In genomic region chr3:122893754-122894668, GRCh38 we compare ENCODE assay signal across 1 cellular context.
TF ChIP-seq lines count a peak whose summit lies in the region.

No MANE protein-coding gene starts in this region.

TF ChIP-seq in HepG2, 621 proteins besides CTCF, POLR2A, EP300 and RAD21 (continued from another document and continues in another):
- TF ChIP-seq MLXIP (CRISPR knock-in tag; IDR thresholded peaks at IDR 0.05; ENCODE audit: borderline replicate concordance) (peak; percentile 81; the same call in 1 of the 2 replicates), NAIF1 (CRISPR knock-in tag; IDR thresholded peaks at IDR 0.05; ENCODE audit: borderline replicate concordance) (0 out of 2 replicates have a peak, but pooled peaks have one; percentile 19), SETDB1 (CRISPR knock-in tag; IDR thresholded peaks at IDR 0.05; ENCODE audit: borderline replicate concordance) (no peak), NKX3-1 (CRISPR knock-in tag; IDR thresholded peaks at IDR 0.05) (no peak), GPBP1L1 (CRISPR knock-in tag; IDR thresholded peaks at IDR 0.05) (no peak), ZNF468 (CRISPR knock-in tag; IDR thresholded peaks at IDR 0.05) (no peak), ZC3H13 (CRISPR knock-in tag; IDR thresholded peaks at IDR 0.05) (no peak), ZNF639 (CRISPR knock-in tag; conservative IDR thresholded peaks at IDR 0.05) (no peak), ZKSCAN1 (IDR thresholded peaks at IDR 0.05; ENCODE audit: low read length) (no peak), DPF2 (CRISPR knock-in tag; IDR thresholded peaks at IDR 0.05; ENCODE audit: borderline replicate concordance, low read depth) (no peak), ZNF335 (CRISPR knock-in tag; IDR thresholded peaks at IDR 0.05) (no peak), ZNF747 (CRISPR knock-in tag; IDR thresholded peaks at IDR 0.05; ENCODE audit: borderline replicate concordance) (no peak), SSRP1 (CRISPR knock-in tag; IDR thresholded peaks at IDR 0.05) (no peak), CBFB (CRISPR knock-in tag; IDR thresholded peaks at IDR 0.05) (no peak), ARHGAP35 (CRISPR knock-in tag; IDR thresholded peaks at IDR 0.05; ENCODE audit: borderline replicate concordance) (no peak), ZNF572 (CRISPR knock-in tag; IDR thresholded peaks at IDR 0.05) (0 out of 2 replicates have a peak, but pooled peaks have one; percentile 65), CCAR2 (optimal IDR thresholded peaks at IDR 0.05; ENCODE audit: low read depth, low read length) (no peak), ZNF770 (CRISPR knock-in tag; IDR thresholded peaks at IDR 0.05) (no peak), ELK4 (CRISPR knock-in tag; IDR thresholded peaks at IDR 0.05; ENCODE audit: borderline replicate concordance) (no peak), GABPB1 (CRISPR knock-in tag; IDR thresholded peaks at IDR 0.05) (peak; percentile 47), ZNF570 (CRISPR knock-in tag; IDR thresholded peaks at IDR 0.05; ENCODE audit: borderline replicate concordance) (no peak), ZFP36L2 (CRISPR knock-in tag; IDR thresholded peaks at IDR 0.05) (no peak), ARNT2 (CRISPR knock-in tag; IDR thresholded peaks at IDR 0.05; ENCODE audit: low read depth) (no peak), XBP1 (CRISPR knock-in tag; IDR thresholded peaks at IDR 0.05) (no peak), ZNF749 (CRISPR knock-in tag; IDR thresholded peaks at IDR 0.05; ENCODE audit: borderline replicate concordance) (no peak), ASH2L (IDR thresholded peaks at IDR 0.05; ENCODE audit: insufficient read length, low read depth, low read length) (no peak), ZBTB7B (CRISPR knock-in tag; IDR thresholded peaks at IDR 0.05) (0 out of 2 replicates have a peak, but pooled peaks have one; percentile 43), HMG20B (CRISPR knock-in tag; conservative IDR thresholded peaks at IDR 0.05) (no peak), ZNF337 (CRISPR knock-in tag; IDR thresholded peaks at IDR 0.05; ENCODE audit: borderline replicate concordance, low read depth) (0 out of 2 replicates have a peak, but pooled peaks have one; percentile 21), MED8 (CRISPR knock-in tag; IDR thresholded peaks at IDR 0.05; ENCODE audit: insufficient replicate concordance) (no peak), PRPF4 (IDR thresholded peaks at IDR 0.05; ENCODE audit: low read depth, low read length, poor library complexity, severe bottlenecking) (no peak), HOXD1 (CRISPR knock-in tag; IDR thresholded peaks at IDR 0.05) (no peak), DNMT3B (CRISPR knock-in tag; conservative IDR thresholded peaks at IDR 0.05) (no peak), FLYWCH1 (CRISPR knock-in tag; IDR thresholded peaks at IDR 0.05) (no peak)
- TF ChIP-seq, protein P1, sequence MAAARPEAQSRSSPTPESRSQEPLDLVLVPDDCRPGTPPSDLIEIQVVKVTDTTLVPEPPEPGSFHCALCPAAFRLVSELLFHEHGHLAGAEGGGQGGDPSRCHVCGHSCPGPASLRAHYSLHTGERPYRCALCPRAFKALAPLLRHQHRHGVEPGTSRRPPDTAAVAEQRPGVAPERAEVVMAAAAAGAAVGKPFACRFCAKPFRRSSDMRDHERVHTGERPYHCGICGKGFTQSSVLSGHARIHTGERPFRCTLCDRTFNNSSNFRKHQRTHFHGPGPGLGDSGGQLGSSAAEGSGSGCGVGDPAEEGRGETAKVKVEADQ (CRISPR knock-in tag; IDR thresholded peaks at IDR 0.05; ENCODE audit: borderline replicate concordance), result peak; percentile 83
- TF ChIP-seq, protein P2, sequence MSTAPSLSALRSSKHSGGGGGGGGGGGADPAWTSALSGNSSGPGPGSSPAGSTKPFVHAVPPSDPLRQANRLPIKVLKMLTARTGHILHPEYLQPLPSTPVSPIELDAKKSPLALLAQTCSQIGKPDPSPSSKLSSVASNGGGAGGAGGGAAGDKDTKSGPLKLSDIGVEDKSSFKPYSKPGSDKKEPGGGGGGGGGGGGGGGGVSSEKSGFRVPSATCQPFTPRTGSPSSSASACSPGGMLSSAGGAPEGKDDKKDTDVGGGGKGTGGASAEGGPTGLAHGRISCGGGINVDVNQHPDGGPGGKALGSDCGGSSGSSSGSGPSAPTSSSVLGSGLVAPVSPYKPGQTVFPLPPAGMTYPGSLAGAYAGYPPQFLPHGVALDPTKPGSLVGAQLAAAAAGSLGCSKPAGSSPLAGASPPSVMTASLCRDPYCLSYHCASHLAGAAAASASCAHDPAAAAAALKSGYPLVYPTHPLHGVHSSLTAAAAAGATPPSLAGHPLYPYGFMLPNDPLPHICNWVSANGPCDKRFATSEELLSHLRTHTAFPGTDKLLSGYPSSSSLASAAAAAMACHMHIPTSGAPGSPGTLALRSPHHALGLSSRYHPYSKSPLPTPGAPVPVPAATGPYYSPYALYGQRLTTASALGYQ (CRISPR knock-in tag; IDR thresholded peaks at IDR 0.05), result no peak
- TF ChIP-seq, protein P3, sequence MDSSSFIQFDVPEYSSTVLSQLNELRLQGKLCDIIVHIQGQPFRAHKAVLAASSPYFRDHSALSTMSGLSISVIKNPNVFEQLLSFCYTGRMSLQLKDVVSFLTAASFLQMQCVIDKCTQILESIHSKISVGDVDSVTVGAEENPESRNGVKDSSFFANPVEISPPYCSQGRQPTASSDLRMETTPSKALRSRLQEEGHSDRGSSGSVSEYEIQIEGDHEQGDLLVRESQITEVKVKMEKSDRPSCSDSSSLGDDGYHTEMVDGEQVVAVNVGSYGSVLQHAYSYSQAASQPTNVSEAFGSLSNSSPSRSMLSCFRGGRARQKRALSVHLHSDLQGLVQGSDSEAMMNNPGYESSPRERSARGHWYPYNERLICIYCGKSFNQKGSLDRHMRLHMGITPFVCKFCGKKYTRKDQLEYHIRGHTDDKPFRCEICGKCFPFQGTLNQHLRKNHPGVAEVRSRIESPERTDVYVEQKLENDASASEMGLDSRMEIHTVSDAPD (CRISPR knock-in tag; IDR thresholded peaks at IDR 0.05), result no peak
- TF ChIP-seq, protein P4, sequence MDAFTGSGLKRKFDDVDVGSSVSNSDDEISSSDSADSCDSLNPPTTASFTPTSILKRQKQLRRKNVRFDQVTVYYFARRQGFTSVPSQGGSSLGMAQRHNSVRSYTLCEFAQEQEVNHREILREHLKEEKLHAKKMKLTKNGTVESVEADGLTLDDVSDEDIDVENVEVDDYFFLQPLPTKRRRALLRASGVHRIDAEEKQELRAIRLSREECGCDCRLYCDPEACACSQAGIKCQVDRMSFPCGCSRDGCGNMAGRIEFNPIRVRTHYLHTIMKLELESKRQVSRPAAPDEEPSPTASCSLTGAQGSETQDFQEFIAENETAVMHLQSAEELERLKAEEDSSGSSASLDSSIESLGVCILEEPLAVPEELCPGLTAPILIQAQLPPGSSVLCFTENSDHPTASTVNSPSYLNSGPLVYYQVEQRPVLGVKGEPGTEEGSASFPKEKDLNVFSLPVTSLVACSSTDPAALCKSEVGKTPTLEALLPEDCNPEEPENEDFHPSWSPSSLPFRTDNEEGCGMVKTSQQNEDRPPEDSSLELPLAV (CRISPR knock-in tag; conservative IDR thresholded peaks at IDR 0.05; ENCODE audit: low read depth), result no peak
- TF ChIP-seq, protein P5, sequence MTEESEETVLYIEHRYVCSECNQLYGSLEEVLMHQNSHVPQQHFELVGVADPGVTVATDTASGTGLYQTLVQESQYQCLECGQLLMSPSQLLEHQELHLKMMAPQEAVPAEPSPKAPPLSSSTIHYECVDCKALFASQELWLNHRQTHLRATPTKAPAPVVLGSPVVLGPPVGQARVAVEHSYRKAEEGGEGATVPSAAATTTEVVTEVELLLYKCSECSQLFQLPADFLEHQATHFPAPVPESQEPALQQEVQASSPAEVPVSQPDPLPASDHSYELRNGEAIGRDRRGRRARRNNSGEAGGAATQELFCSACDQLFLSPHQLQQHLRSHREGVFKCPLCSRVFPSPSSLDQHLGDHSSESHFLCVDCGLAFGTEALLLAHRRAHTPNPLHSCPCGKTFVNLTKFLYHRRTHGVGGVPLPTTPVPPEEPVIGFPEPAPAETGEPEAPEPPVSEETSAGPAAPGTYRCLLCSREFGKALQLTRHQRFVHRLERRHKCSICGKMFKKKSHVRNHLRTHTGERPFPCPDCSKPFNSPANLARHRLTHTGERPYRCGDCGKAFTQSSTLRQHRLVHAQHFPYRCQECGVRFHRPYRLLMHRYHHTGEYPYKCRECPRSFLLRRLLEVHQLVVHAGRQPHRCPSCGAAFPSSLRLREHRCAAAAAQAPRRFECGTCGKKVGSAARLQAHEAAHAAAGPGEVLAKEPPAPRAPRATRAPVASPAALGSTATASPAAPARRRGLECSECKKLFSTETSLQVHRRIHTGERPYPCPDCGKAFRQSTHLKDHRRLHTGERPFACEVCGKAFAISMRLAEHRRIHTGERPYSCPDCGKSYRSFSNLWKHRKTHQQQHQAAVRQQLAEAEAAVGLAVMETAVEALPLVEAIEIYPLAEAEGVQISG (CRISPR knock-in tag; IDR thresholded peaks at IDR 0.05), result peak; percentile 64; the same call in 1 of the 2 replicates
- TF ChIP-seq, protein P6, sequence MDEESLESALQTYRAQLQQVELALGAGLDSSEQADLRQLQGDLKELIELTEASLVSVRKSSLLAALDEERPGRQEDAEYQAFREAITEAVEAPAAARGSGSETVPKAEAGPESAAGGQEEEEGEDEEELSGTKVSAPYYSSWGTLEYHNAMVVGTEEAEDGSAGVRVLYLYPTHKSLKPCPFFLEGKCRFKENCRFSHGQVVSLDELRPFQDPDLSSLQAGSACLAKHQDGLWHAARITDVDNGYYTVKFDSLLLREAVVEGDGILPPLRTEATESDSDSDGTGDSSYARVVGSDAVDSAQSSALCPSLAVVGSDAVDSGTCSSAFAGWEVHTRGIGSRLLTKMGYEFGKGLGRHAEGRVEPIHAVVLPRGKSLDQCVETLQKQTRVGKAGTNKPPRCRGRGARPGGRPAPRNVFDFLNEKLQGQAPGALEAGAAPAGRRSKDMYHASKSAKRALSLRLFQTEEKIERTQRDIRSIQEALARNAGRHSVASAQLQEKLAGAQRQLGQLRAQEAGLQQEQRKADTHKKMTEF (CRISPR knock-in tag; IDR thresholded peaks at IDR 0.05), result peak; percentile 69
- TF ChIP-seq, protein P7, sequence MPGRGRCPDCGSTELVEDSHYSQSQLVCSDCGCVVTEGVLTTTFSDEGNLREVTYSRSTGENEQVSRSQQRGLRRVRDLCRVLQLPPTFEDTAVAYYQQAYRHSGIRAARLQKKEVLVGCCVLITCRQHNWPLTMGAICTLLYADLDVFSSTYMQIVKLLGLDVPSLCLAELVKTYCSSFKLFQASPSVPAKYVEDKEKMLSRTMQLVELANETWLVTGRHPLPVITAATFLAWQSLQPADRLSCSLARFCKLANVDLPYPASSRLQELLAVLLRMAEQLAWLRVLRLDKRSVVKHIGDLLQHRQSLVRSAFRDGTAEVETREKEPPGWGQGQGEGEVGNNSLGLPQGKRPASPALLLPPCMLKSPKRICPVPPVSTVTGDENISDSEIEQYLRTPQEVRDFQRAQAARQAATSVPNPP (CRISPR knock-in tag; IDR thresholded peaks at IDR 0.05), result no peak
